8 cellular contexts compared by ENCODE assay signal in genomic region chr1:66446261-66447001, GRCh38.
DNase-seq lines count a peak whose midpoint lies in the region; ATAC-seq and TF ChIP-seq lines count a peak whose summit lies in the region.

No MANE protein-coding gene starts in this region.

- H3K27me3 ChIP-seq in foreskin keratinocyte: peaks cover 7% of the 10 kb centered on the region
- H3K27me3 ChIP-seq in osteoblast (ENCODE audit: insufficient read depth, low read length): no peaks in the 10 kb centered on the region

- TF ChIP-seq CTCF in foreskin keratinocyte (conservative IDR thresholded peaks at IDR 0.05) (peak; percentile 97), osteoblast (IDR thresholded peaks at IDR 0.05; ENCODE audit: extremely low read depth, low read depth, low read length) (peak; percentile 73)

- no peaks in the 10 kb centered on the region for H3K79me2 ChIP-seq in osteoblast (ENCODE audit: insufficient read depth, low read length)

- no peaks in the 10 kb centered on the region for H3K9me3 Mint-ChIP-seq in activated T-cell treated with anti-CD3 and anti-CD28 coated beads, Interleukin-2, amount 50 U/mL, for 24 hours

- peak; percentile 32 for DNase-seq in DMS79 (lab: John Stamatoyannopoulos, UW)
- DNase-seq in NCI-H460 (ENCODE audit: extremely low read depth, low read depth): peak; percentile 75
- no peak for DNase-seq in activated T-cell treated with anti-CD3 and anti-CD28 coated beads, Interleukin-2, amount 50 U/mL, for 24 hours
- DNase-seq in foreskin keratinocyte: peak; percentile 41 to 100
- peak; percentile 76 for DNase-seq in osteoblast (ENCODE audit: insufficient read length, low spot score, missing footprints)
- no peak for DNase-seq in NCI-H226

- H3K27ac Mint-ChIP-seq in activated T-cell treated with anti-CD3 and anti-CD28 coated beads, Interleukin-2, amount 50 U/mL, for 24 hours: peak overlapping the region; percentile 92

- H3K36me3 ChIP-seq in osteoblast (ENCODE audit: insufficient read depth, low read length): no peaks in the 10 kb centered on the region

- H3K4me3 ChIP-seq in osteoblast (ENCODE audit: insufficient read depth, low read length): no peak overlapping the region

- H3K36me3 Mint-ChIP-seq in activated T-cell treated with anti-CD3 and anti-CD28 coated beads, Interleukin-2, amount 50 U/mL, for 24 hours (ENCODE audit: low read depth): no peaks in the 10 kb centered on the region

- H3K4me2 ChIP-seq in osteoblast (ENCODE audit: insufficient read depth, low read length): no peak overlapping the region

- no peaks in the 10 kb centered on the region for H3K9me3 ChIP-seq in osteoblast (ENCODE audit: low read depth, low read length)

- H3K27ac ChIP-seq in foreskin keratinocyte (no peak overlapping the region), osteoblast (ENCODE audit: low read depth, low read length) (peak overlapping the region; percentile 45)

- H3K4me1 ChIP-seq in foreskin keratinocyte (no peaks in the 10 kb centered on the region), osteoblast (ENCODE audit: insufficient read depth, low read length) (peaks cover 19% of the 10 kb centered on the region)

- peak; percentile 72 for ATAC-seq in GM19395 (IDR thresholded peaks at IDR 0.05; ENCODE audit: unreplicated experiment)
- ATAC-seq in HG03378 (IDR thresholded peaks at IDR 0.05; ENCODE audit: unreplicated experiment): peak; percentile 51
- ATAC-seq in foreskin keratinocyte: peak; percentile 65

- H4K20me1 ChIP-seq in osteoblast (ENCODE audit: insufficient read depth, low read length): no peaks in the 10 kb centered on the region

- peak overlapping the region; percentile 57 for H3K4me3 Mint-ChIP-seq in activated T-cell treated with anti-CD3 and anti-CD28 coated beads, Interleukin-2, amount 50 U/mL, for 24 hours

- H2AFZ ChIP-seq in osteoblast (ENCODE audit: low read length): peak overlapping the region; percentile 81

- peaks cover 29% of the 10 kb centered on the region for H3K4me1 Mint-ChIP-seq in activated T-cell treated with anti-CD3 and anti-CD28 coated beads, Interleukin-2, amount 50 U/mL, for 24 hours (ENCODE audit: low read depth)

- H3K27me3 Mint-ChIP-seq in activated T-cell treated with anti-CD3 and anti-CD28 coated beads, Interleukin-2, amount 50 U/mL, for 24 hours: peaks cover 9% of the 10 kb centered on the region

Comparison
In these comparisons a context has a peak if more than half of its experiments do, and no peak if none do; other contexts are left out.
1. DNase-seq: peak in DMS79 (single experiment), NCI-H460 (single experiment), foreskin keratinocyte (2 of 2) and osteoblast (single experiment); none in activated T-cell treated with anti-CD3 and anti-CD28 coated beads, Interleukin-2, amount 50 U/mL, for 24 hours (single experiment) and NCI-H226 (single experiment).
2. Peak in every context shown above with its lines, with median percentiles within 50 percentile points of each other: ATAC-seq.